In the genomic region with DNA sequence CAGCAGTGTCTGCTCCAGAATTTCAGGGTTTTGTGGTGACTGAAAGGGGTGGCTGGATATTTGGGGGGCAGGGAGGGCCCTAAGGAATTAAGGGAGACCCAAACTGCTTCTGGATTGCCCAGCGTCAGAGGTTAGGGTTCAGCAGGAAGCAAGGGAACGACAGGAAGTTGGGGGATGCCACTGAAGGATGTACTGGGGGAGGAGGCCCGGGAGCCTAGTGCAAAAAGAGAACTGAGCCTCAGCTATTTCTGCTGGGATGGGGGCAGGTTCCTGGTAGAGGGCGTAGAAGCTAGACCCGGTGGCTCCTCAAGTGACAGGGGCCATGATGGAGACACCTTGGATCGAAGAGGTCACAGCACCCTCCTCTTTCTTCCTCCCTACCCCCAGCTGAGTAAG, we compare ENCODE assay signal across 1 cellular context.
TF ChIP-seq lines count a peak whose summit lies in the region.

No MANE protein-coding gene starts in this region.

TF ChIP-seq in GM12878, 131 proteins besides CTCF, POLR2A, EP300 and RAD21:
- peak; percentile 18; the same call in 1 of the 2 replicates for TF ChIP-seq SPI1 (IDR thresholded peaks at IDR 0.05; ENCODE audit: borderline replicate concordance, insufficient read depth, low read depth, low read length)
- TF ChIP-seq WRNIP1 (IDR thresholded peaks at IDR 0.05; ENCODE audit: borderline replicate concordance, low read depth, low read length), result no peak
- no peak for TF ChIP-seq CHD2 (IDR thresholded peaks at IDR 0.05; ENCODE audit: borderline replicate concordance, low read depth, low read length)
- no peak for TF ChIP-seq EED (IDR thresholded peaks at IDR 0.05; ENCODE audit: low read depth)
